9 cellular contexts compared by ENCODE assay signal in genomic region chr16:2473999-2474876, GRCh38. TPM values are rescaled to one million over a fixed set of nuclear protein-coding genes. Genes with fewer than 3 reads are reported as not detected.
DNase-seq lines count a peak whose midpoint lies in the region; ATAC-seq and TF ChIP-seq lines count a peak whose summit lies in the region.
"Had no signal": no experiment of that assay in that cellular context is flagged by ENCODE, and none has a peak within 500 bp of the region (broad histone marks: within the 10 kb centered on the region; RNA-seq: fewer than 3 reads in every experiment).

No MANE protein-coding gene starts in this region.

- ATAC-seq in HG03108 (IDR thresholded peaks at IDR 0.05; ENCODE audit: unreplicated experiment), result no peak

- peaks cover 13% of the 10 kb centered on the region for H3K4me1 Mint-ChIP-seq in T-helper 1 cell treated with Interleukin-12 subunit alpha and Interleukin-12 subunit beta and Interleukin-4 antibody, amounts not matched to agents 30 μg/mL and 1 μg/mL, for 36 hours (ENCODE audit: low read depth)

- H3K27ac Mint-ChIP-seq in T-helper 1 cell treated with Interleukin-12 subunit alpha and Interleukin-12 subunit beta and Interleukin-4 antibody, amounts not matched to agents 30 μg/mL and 1 μg/mL, for 36 hours, result no peak overlapping the region

- peak; percentile 25 for TF ChIP-seq CTCF in astrocyte of the spinal cord (IDR thresholded peaks at IDR 0.05; ENCODE audit: low read depth, low read length)

- no peaks in the 10 kb centered on the region for H3K9me3 Mint-ChIP-seq in T-helper 1 cell treated with Interleukin-12 subunit alpha and Interleukin-12 subunit beta and Interleukin-4 antibody, amounts not matched to agents 30 μg/mL and 1 μg/mL, for 36 hours

- in situ Hi-C loops in astrocyte of the spinal cord (cut with HindIII; ENCODE audit: low sequenced_read_pairs), result no loop called here

- no peaks in the 10 kb centered on the region for H3K36me3 ChIP-seq in iPS-15b (ENCODE audit: control insufficient read depth, insufficient read depth, low read length)
- H3K36me3 ChIP-seq in skeletal muscle satellite cell (ENCODE audit: insufficient read depth, low read length), result no peaks in the 10 kb centered on the region

- H3K27me3 ChIP-seq in iPS-15b (ENCODE audit: control insufficient read depth, insufficient read depth, low read length), result peaks cover 16% of the 10 kb centered on the region
- H3K27me3 ChIP-seq in skeletal muscle satellite cell (ENCODE audit: control insufficient read depth, insufficient read depth, low read length), result peaks cover 19% of the 10 kb centered on the region

- H3K9me3 ChIP-seq in iPS-15b (ENCODE audit: control insufficient read depth, insufficient read depth, low read length), result no peaks in the 10 kb centered on the region
- no peaks in the 10 kb centered on the region for H3K9me3 ChIP-seq in skeletal muscle satellite cell (replicated peaks; ENCODE audit: low read length)

- H3K4me3 Mint-ChIP-seq in T-helper 1 cell treated with Interleukin-12 subunit alpha and Interleukin-12 subunit beta and Interleukin-4 antibody, amounts not matched to agents 30 μg/mL and 1 μg/mL, for 36 hours, result peak overlapping the region; percentile 68

- H3K4me3 ChIP-seq in astrocyte of the spinal cord (ENCODE audit: low read depth, low read length), result peak overlapping the region; percentile 68
- H3K4me3 ChIP-seq in iPS-15b (ENCODE audit: low read depth, low read length), result peak overlapping the region; percentile 70
- peak overlapping the region; percentile 95 for H3K4me3 ChIP-seq in skeletal muscle satellite cell (ENCODE audit: low read length)

- no peaks in the 10 kb centered on the region for H3K36me3 Mint-ChIP-seq in T-helper 1 cell treated with Interleukin-12 subunit alpha and Interleukin-12 subunit beta and Interleukin-4 antibody, amounts not matched to agents 30 μg/mL and 1 μg/mL, for 36 hours (ENCODE audit: low read depth)

- peaks cover 8% of the 10 kb centered on the region for H3K4me1 ChIP-seq in iPS-15b (ENCODE audit: control insufficient read depth, insufficient read depth, low read length)
- H3K4me1 ChIP-seq in skeletal muscle satellite cell (ENCODE audit: control insufficient read depth, insufficient read depth, low read length), result peaks cover 31% of the 10 kb centered on the region

- H3K9ac ChIP-seq in iPS-15b (ENCODE audit: low read depth, low read length) (peak overlapping the region; percentile 60), skeletal muscle satellite cell (ENCODE audit: low read depth, low read length) (peak overlapping the region; percentile 93)

- H3K4me2 ChIP-seq in skeletal muscle satellite cell (ENCODE audit: low read length), result peak overlapping the region; percentile 100

- H3K27me3 Mint-ChIP-seq in T-helper 1 cell treated with Interleukin-12 subunit alpha and Interleukin-12 subunit beta and Interleukin-4 antibody, amounts not matched to agents 30 μg/mL and 1 μg/mL, for 36 hours (ENCODE audit: low read depth), result peaks cover 34% of the 10 kb centered on the region

- peak; percentile 7 for DNase-seq in NCI-H1105 treated with DMSO at 0.1 percent for 48 hours (lab: John Stamatoyannopoulos, UW)
- no peak for DNase-seq in NCI-H1105 (lab: John Stamatoyannopoulos, UW)
- peak; percentile 50 for DNase-seq in HPDE6-E6E7 (ENCODE audit: extremely low spot score)
- no peak for DNase-seq in astrocyte of the spinal cord (ENCODE audit: low read depth, low spot score)

RNA-seq across cellular contexts. Expression of gene TBC1D24, which starts 0.7 kb away (rescaled TPM):
- total RNA-seq in skeletal muscle satellite cell (2012; rRNA removed), result 13.2 and 16.4 TPM in 2 replicates

RNA-seq across cellular contexts. Expression of gene NTN3, which starts 3.1 kb away (rescaled TPM):
- 0.22 and 0.25 TPM in 2 replicates for total RNA-seq in skeletal muscle satellite cell (2012; rRNA removed)
- total RNA-seq: Daoy had no signal

RNA-seq across cellular contexts. Expression of gene TEDC2, which starts 14.3 kb away (rescaled TPM):
- total RNA-seq in skeletal muscle satellite cell (2012; rRNA removed), result 5.8 and 9.6 TPM in 2 replicates

RNA-seq across cellular contexts. Expression of gene ATP6V0C, which starts 39.5 kb away (rescaled TPM):
- total RNA-seq in skeletal muscle satellite cell (2012; rRNA removed), result 32.4 and 40.8 TPM in 2 replicates

RNA-seq across cellular contexts. Expression of gene CCNF, which starts 45.0 kb away (rescaled TPM):
- total RNA-seq in skeletal muscle satellite cell (2012; rRNA removed), result 21.3 and 22.1 TPM in 2 replicates

Comparison
In these comparisons a context has a peak if more than half of its experiments do, and no peak if none do; other contexts are left out.
1. DNase-seq: peak in NCI-H1105 treated with DMSO at 0.1 percent for 48 hours (single experiment) and HPDE6-E6E7 (single experiment); none in NCI-H1105 (single experiment) and astrocyte of the spinal cord (single experiment).
2. Peak in every context shown above with its lines, with median percentiles within 50 percentile points of each other: H3K4me3 ChIP-seq.